ENCODE assay signal across 17 cellular contexts in the genomic region with DNA sequence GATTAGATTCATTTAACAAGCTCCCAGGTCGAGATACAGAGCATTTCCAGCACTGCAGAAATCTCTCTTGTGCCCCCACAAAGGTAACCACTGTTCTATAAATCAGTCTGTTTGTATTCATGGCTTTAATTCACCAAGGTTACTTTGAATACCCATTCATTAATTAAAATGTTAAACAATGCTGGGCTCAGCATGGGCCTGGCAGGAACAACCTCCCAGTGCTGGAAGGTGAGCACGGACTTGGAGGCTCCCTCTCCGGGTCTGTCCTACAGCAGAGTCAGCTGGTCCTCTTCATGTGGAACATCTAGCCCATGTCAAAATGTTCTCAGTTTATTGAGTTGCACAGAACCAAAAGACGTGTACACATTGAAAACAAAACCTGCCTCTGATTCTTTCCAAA.
DNase-seq lines count a peak whose midpoint lies in the region; ATAC-seq and TF ChIP-seq lines count a peak whose summit lies in the region.
"Had no signal": no experiment of that assay in that cellular context is flagged by ENCODE, and none has a peak within 500 bp of the region (broad histone marks: within the 10 kb centered on the region; RNA-seq: fewer than 3 reads in every experiment).

No MANE protein-coding gene starts in this region.

- peaks cover 8% of the 10 kb centered on the region for H3K27me3 Mint-ChIP-seq in nephron progenitor cell (ENCODE audit: low read depth, poor library complexity)
- H3K27me3 Mint-ChIP-seq: CD4-positive, alpha-beta memory T cell had no signal

- peak; percentile 55 to 68 for DNase-seq in NCI-H526 (lab: John Stamatoyannopoulos, UW)
- DNase-seq in coronary artery (ENCODE audit: low spot score) = peak; percentile 43
- DNase-seq in islet precursor cell = peak; percentile 19
- DNase-seq in activated CD8-positive, alpha-beta memory T cell treated with anti-CD3 and anti-CD28 coated beads for 24 hours = no peak
- DNase-seq in GM13977 (ENCODE audit: low spot score) = no peak
- DNase-seq in nephron progenitor cell = no peak
- DNase-seq: ACHN; BE2C; CD4-positive, alpha-beta memory T cell; COR-L47; DND-41; GF-D8; IMR-90; KBM-7 had no signal

- TF ChIP-seq CTCF in coronary artery (IDR thresholded peaks at IDR 0.05) (no peak), GM13977 (IDR thresholded peaks at IDR 0.05; ENCODE audit: extremely low read depth, insufficient read depth, missing control alignments) (no peak), nephron progenitor cell (IDR thresholded peaks at IDR 0.05) (no peak)

- no peak overlapping the region for H3K27ac Mint-ChIP-seq in nephron progenitor cell

- H3K9me3 Mint-ChIP-seq in nephron progenitor cell = no peaks in the 10 kb centered on the region

- no peak overlapping the region for H3K4me3 Mint-ChIP-seq in nephron progenitor cell
- H3K4me3 Mint-ChIP-seq: CD4-positive, alpha-beta memory T cell had no signal

- H3K4me1 Mint-ChIP-seq in nephron progenitor cell = peaks cover 11% of the 10 kb centered on the region
- H3K4me1 Mint-ChIP-seq: CD4-positive, alpha-beta memory T cell had no signal

- H3K4me3 ChIP-seq in coronary artery = no peak overlapping the region

- no peak overlapping the region for H3K27ac ChIP-seq in coronary artery
- H3K27ac ChIP-seq: C4-2B had no signal

- no peaks in the 10 kb centered on the region for H3K36me3 Mint-ChIP-seq in nephron progenitor cell (ENCODE audit: low read depth)
- H3K36me3 Mint-ChIP-seq: CD4-positive, alpha-beta memory T cell had no signal

- in situ Hi-C loops in GM13977 (cut with MboI; ENCODE audit: low pct_unique_long_range_greater_than_20kb, low sequenced_read_pairs, unreplicated experiment) = no loop called here

- ATAC-seq in HG03039 (IDR thresholded peaks at IDR 0.05; ENCODE audit: unreplicated experiment) = no peak
- ATAC-seq: HCT116 had no signal

Comparison
In these comparisons a context has a peak if more than half of its experiments do, and no peak if none do; other contexts are left out.
1. DNase-seq: peak in NCI-H526 (2 of 2), coronary artery (single experiment) and islet precursor cell (single experiment); none in activated CD8-positive, alpha-beta memory T cell treated with anti-CD3 and anti-CD28 coated beads for 24 hours (single experiment), GM13977 (single experiment) and nephron progenitor cell (single experiment).